ENCODE assay signal across 12 cellular contexts in the genomic region with DNA sequence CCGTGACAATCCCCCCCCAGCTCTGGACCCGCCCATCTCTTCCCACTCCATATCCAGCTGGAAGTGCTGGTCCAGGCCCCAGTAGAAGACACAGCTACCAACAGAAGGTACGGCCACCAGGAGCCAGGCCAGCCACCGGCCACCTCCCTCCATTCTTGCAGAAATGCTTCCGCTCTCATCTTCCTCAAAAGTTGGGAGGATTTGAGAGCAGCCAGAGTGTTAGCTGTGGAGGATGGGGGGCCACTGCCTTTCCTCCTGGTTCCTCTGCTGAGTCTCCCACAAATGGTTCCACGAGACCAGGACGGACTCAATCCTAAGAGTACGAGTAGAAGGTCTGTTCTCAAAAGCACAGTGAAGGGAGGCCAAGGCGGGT.
A peak's percentile ranks its signal among the peaks of the same experiment; 100 is the strongest.
DNase-seq lines count a peak whose midpoint lies in the region; ATAC-seq and TF ChIP-seq lines count a peak whose summit lies in the region.
"Had no signal": no experiment of that assay in that cellular context is flagged by ENCODE, and none has a peak within 500 bp of the region (broad histone marks: within the 10 kb centered on the region; RNA-seq: fewer than 3 reads in every experiment).

No MANE protein-coding gene starts in this region.

- H3K9me3 Mint-ChIP-seq in CD4-positive, alpha-beta T cell: no peaks in the 10 kb centered on the region
- H3K9me3 Mint-ChIP-seq in activated CD8-positive, alpha-beta T cell treated with anti-CD3 and anti-CD28 coated beads, Interleukin-2, amount 10 ng/mL, durations not matched to agents 7 days and 5 days (ENCODE audit: insufficient read depth): no peaks in the 10 kb centered on the region

- peaks cover 23% of the 10 kb centered on the region for H3K4me1 ChIP-seq in KMS-11 (ENCODE audit: low read depth, poor library complexity, severe bottlenecking)
- peaks cover 58 to 61% of the 10 kb centered on the region in 2 experiments for H3K4me1 ChIP-seq in neutrophil (ENCODE audit: control insufficient read depth in 1 of 2, insufficient read depth in 1 of 2, low read depth in 1 of 2, low read length in 1 of 2)

- no peak for DNase-seq in CD4-positive, alpha-beta T cell
- DNase-seq in activated CD8-positive, alpha-beta T cell treated with anti-CD3 and anti-CD28 coated beads, Interleukin-2, amount 10 ng/mL, durations not matched to agents 7 days and 5 days: no peak
- no peak for DNase-seq in glomerular visceral epithelial cell (ENCODE audit: extremely low spot score)
- DNase-seq in amniotic stem cell (lab: John Stamatoyannopoulos, UW): no peak
- DNase-seq in OCI-M2 (lab: John Stamatoyannopoulos, UW; ENCODE audit: unreplicated experiment): no peak
- DNase-seq: effector CD8-positive, alpha-beta T cell; NCI-H1105; NCI-H69 had no signal

- peaks cover 4% of the 10 kb centered on the region for H3K27me3 Mint-ChIP-seq in CD4-positive, alpha-beta T cell
- H3K27me3 Mint-ChIP-seq in activated CD8-positive, alpha-beta T cell treated with anti-CD3 and anti-CD28 coated beads, Interleukin-2, amount 10 ng/mL, durations not matched to agents 7 days and 5 days (ENCODE audit: low read depth): no peaks in the 10 kb centered on the region

- peaks cover 57% of the 10 kb centered on the region for H3K4me1 Mint-ChIP-seq in CD4-positive, alpha-beta T cell (ENCODE audit: low read depth)
- H3K4me1 Mint-ChIP-seq in activated CD8-positive, alpha-beta T cell treated with anti-CD3 and anti-CD28 coated beads, Interleukin-2, amount 10 ng/mL, durations not matched to agents 7 days and 5 days (ENCODE audit: low read depth): peaks cover 68% of the 10 kb centered on the region

- H3K27ac Mint-ChIP-seq in CD4-positive, alpha-beta T cell: peak overlapping the region; percentile 52
- peak overlapping the region; percentile 60 for H3K27ac Mint-ChIP-seq in activated CD8-positive, alpha-beta T cell treated with anti-CD3 and anti-CD28 coated beads, Interleukin-2, amount 10 ng/mL, durations not matched to agents 7 days and 5 days

- H3K79me2 ChIP-seq in KMS-11 (ENCODE audit: insufficient read depth, low read depth): no peaks in the 10 kb centered on the region

- no peak overlapping the region; the same call in 1 of the 2 replicates for H3K4me2 ChIP-seq in KMS-11

- intact Hi-C loops in CD4-positive, alpha-beta T cell (cut with DNase I, micrococcal nuclease): no loop called here

- peak overlapping the region; percentile 29 for H3K27ac ChIP-seq in CD4-positive, alpha-beta T cell (ENCODE audit: low read depth, low read length)
- H3K27ac ChIP-seq in KMS-11: peak overlapping the region; percentile 70
- peak overlapping the region; percentile 96 for H3K27ac ChIP-seq in neutrophil

- no peak for ATAC-seq in CD4-positive, alpha-beta T cell (ENCODE audit: poor library complexity)
- no peak for ATAC-seq in activated CD8-positive, alpha-beta T cell treated with anti-CD3 and anti-CD28 coated beads, Interleukin-2, amount 10 ng/mL, durations not matched to agents 7 days and 5 days
- no peak for ATAC-seq in GM18909 (IDR thresholded peaks at IDR 0.05; ENCODE audit: poor library complexity, unreplicated experiment)

- H3K36me3 Mint-ChIP-seq in CD4-positive, alpha-beta T cell (ENCODE audit: low read depth): no peaks in the 10 kb centered on the region
- peaks cover 3% of the 10 kb centered on the region for H3K36me3 Mint-ChIP-seq in activated CD8-positive, alpha-beta T cell treated with anti-CD3 and anti-CD28 coated beads, Interleukin-2, amount 10 ng/mL, durations not matched to agents 7 days and 5 days (ENCODE audit: low read depth)

- no peak overlapping the region for H2AFZ ChIP-seq in KMS-11 (ENCODE audit: low read depth)

- POLR2A ChIA-PET in CD4-positive, alpha-beta T cell (lab: Charles Lee): interaction anchor here (0.7 kb wide), 1 partner anchor 9 kb away, joined by 3 read pairs; no protein-coding TSS in a partner anchor
- POLR2A ChIA-PET in activated CD8-positive, alpha-beta T cell treated with anti-CD3 and anti-CD28 coated beads, Interleukin-2, amount 10 ng/mL, durations not matched to agents 7 days and 5 days (lab: Charles Lee): no interaction called here

- H3K36me3 ChIP-seq in KMS-11 (ENCODE audit: insufficient read depth) (no peaks in the 10 kb centered on the region), neutrophil (no peaks in the 10 kb centered on the region)
- H3K36me3 ChIP-seq: adrenal gland had no signal

- no peaks in the 10 kb centered on the region for H3K9me3 ChIP-seq in CD4-positive, alpha-beta T cell (ENCODE audit: control insufficient read depth, low read length)
- H3K9me3 ChIP-seq in neutrophil: no peaks in the 10 kb centered on the region
- H3K9me3 ChIP-seq: adrenal gland had no signal

- no peak for TF ChIP-seq CTCF in CD4-positive, alpha-beta T cell (IDR thresholded peaks at IDR 0.05)
- TF ChIP-seq CTCF in KMS-11 (conservative IDR thresholded peaks at IDR 0.05; ENCODE audit: low read depth, low read length) (no peak), neutrophil (IDR thresholded peaks at IDR 0.05) (no peak)

- H3K4me3 ChIP-seq in KMS-11 (IDR thresholded peaks at IDR 0.05; ENCODE audit: insufficient read depth, low read depth, low read length) (no peak overlapping the region), neutrophil (ENCODE audit: low read depth in 1 of 2, low read length in 1 of 2) (peak overlapping the region; percentile 15 to 26)
- H3K4me3 ChIP-seq: adrenal gland had no signal

- H3K4me3 Mint-ChIP-seq in CD4-positive, alpha-beta T cell: peak overlapping the region; percentile 56
- peak overlapping the region; percentile 20 for H3K4me3 Mint-ChIP-seq in activated CD8-positive, alpha-beta T cell treated with anti-CD3 and anti-CD28 coated beads, Interleukin-2, amount 10 ng/mL, durations not matched to agents 7 days and 5 days

- peak overlapping the region; percentile 15; the same call in 1 of the 2 replicates for H3K9ac ChIP-seq in KMS-11

- H3K27me3 ChIP-seq in CD4-positive, alpha-beta T cell (ENCODE audit: control insufficient read depth, insufficient read depth, low read length): no peaks in the 10 kb centered on the region
- H3K27me3 ChIP-seq in KMS-11 (ENCODE audit: insufficient read depth, low read depth): no peaks in the 10 kb centered on the region
- no peaks in the 10 kb centered on the region for H3K27me3 ChIP-seq in neutrophil
- H3K27me3 ChIP-seq: adrenal gland had no signal

- CTCF ChIA-PET in CD4-positive, alpha-beta T cell (lab: Charles Lee): no interaction called here
- CTCF ChIA-PET in activated CD8-positive, alpha-beta T cell treated with anti-CD3 and anti-CD28 coated beads, Interleukin-2, amount 10 ng/mL, durations not matched to agents 7 days and 5 days (lab: Charles Lee): interaction anchor here (2.1 kb wide), 1 partner anchor 106 kb away, joined by 5 read pairs; no protein-coding TSS in a partner anchor

- H4K20me1 ChIP-seq in KMS-11 (ENCODE audit: insufficient read depth): no peaks in the 10 kb centered on the region

Comparison
In these comparisons a context has a peak if more than half of its experiments do, and no peak if none do; other contexts are left out.
1. H3K27ac ChIP-seq: peak in every context shown above with its lines; median percentile 96 in neutrophil; 70 in KMS-11; 29 in CD4-positive, alpha-beta T cell.